8 cellular contexts compared by ENCODE assay signal in the genomic region with DNA sequence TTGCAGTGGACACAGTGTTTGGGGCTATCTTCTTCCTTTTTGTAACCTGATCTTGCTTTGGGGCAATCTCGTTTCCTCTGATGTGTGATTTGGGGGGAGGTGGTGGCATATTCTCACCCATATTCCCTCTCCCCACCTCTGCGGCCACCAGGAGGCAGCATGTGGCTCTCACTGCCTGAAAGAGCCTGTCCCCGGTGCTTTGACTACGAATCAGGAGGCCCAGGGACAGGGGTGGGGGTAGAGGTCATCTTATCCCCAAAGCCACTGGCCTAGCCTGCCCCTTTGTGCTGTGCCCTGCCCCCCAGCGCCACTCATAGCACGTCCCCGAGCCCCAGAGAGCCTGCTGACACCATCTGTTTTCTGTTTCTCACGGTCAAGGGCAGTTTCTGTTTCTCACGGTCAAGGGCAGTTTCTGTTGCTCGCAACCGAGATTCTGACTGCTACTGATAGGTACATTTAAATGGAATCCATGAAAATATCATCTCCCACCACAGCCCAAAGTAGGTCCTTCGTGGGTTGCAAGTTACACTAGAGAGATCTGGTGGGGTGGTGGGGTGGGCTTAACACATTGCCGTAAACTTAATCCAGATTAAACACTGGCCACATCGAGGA.
DNase-seq lines count a peak whose midpoint lies in the region; ATAC-seq and TF ChIP-seq lines count a peak whose summit lies in the region.

No MANE protein-coding gene starts in this region.

- peak; percentile 45 for TF ChIP-seq CTCF in foreskin fibroblast (IDR thresholded peaks at IDR 0.05; ENCODE audit: low read depth, low read length)

- DNase-seq in CD1c-positive myeloid dendritic cell (ENCODE audit: extremely low spot score): peak; percentile 17
- peak; percentile 31 for DNase-seq in NCI-H1694 (lab: John Stamatoyannopoulos, UW)
- DNase-seq in activated CD8-positive, alpha-beta memory T cell treated with anti-CD3 and anti-CD28 coated beads, Interleukin-2, amount 50 U/mL, for 48 hours: peak; percentile 69
- peak; percentile 11 to 55 for DNase-seq in foreskin fibroblast
- peak; percentile 18 for DNase-seq in pons (ENCODE audit: low spot score)
- no peak for DNase-seq in NOMO-1 (lab: John Stamatoyannopoulos, UW; ENCODE audit: unreplicated experiment in 2 of 2)
- DNase-seq in NCI-H1930 (lab: John Stamatoyannopoulos, UW): no peak

- peak overlapping the region in 1 of 2 donors; percentile 8 for H3K4me3 ChIP-seq in foreskin fibroblast (ENCODE audit: low read depth in 1 of 2, low read length in 2 of 2)

- ATAC-seq in GM19455 (IDR thresholded peaks at IDR 0.05; ENCODE audit: unreplicated experiment): peak; percentile 86

Comparison
In these comparisons a context has a peak if more than half of its experiments do, and no peak if none do; other contexts are left out.
1. DNase-seq: peak in CD1c-positive myeloid dendritic cell (single experiment), NCI-H1694 (single experiment), activated CD8-positive, alpha-beta memory T cell treated with anti-CD3 and anti-CD28 coated beads, Interleukin-2, amount 50 U/mL, for 48 hours (single experiment), foreskin fibroblast (2 of 2) and pons (single experiment); none in NOMO-1 (0 of 2) and NCI-H1930 (0 of 2).